Comparison of ENCODE assay signal across 17 cellular contexts in the genomic region with DNA sequence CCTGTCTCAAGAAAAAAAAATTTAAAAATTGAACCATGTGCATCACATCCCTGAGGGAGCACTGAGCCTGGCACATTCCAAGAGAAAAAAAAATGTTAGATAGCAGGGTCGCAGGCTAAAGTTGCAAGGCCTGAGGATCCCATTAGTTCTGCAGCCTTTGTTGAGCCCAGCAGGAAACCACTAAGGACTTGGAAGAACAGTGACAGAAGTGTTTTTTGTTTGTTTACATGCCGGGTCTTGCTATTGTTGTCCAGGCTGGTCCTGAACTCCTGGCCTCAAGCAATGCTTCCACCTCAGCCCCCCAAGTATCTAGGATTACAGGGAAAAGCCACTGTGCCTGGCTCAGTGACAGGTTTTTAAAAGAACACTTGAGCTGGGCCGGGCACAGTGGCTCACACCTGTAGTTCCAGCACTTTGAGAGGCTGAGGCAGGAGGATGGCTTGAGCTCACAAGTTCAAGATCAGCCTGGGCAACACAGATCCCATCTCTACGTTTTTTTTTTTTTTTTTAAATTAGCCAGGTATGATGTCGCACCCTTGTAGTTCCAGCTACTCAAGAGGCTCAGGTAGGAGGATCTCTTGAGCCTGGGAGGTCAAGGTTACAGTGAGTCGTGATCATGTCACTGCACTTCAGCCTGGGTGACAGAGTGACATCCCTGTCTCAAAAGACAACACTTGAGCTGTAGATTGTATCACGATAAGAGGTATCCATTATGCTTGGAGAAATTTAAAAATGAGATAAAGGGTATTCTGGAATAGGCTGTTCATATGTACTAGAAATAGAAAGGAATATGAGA.
"Had no signal": no experiment of that assay in that cellular context is flagged by ENCODE, and none has a peak within 500 bp of the region (broad histone marks: within the 10 kb centered on the region; RNA-seq: fewer than 3 reads in every experiment).

No MANE protein-coding gene starts in this region.

- H3K27me3 ChIP-seq: adrenal gland, tibial nerve had no signal

- H3K4me3 Mint-ChIP-seq: activated T-cell treated with anti-CD3 and anti-CD28 coated beads, Interleukin-2, amount 50 U/mL, for 72 hours; dendritic cell treated with granulocyte-macrophage colony-stimulating factor and Interleukin-4, amounts not matched to agents 40 ng/mL and 50 ng/mL, for 4 days; natural killer cell had no signal

- ATAC-seq: activated naive CD4-positive, alpha-beta T cell treated with anti-CD3 and anti-CD28 coated beads, Interleukin-2, amount 50 U/mL, for 72 hours; left cardiac atrium; natural killer cell; stimulated activated naive CD8-positive, alpha-beta T cell treated with anti-CD3 and anti-CD28 coated beads, Interleukin-15, Interleukin-2, amounts not matched to agents 100 U/mL and 50 U/mL, for 24 hours had no signal

- H3K4me1 Mint-ChIP-seq: natural killer cell had no signal

- H3K4me3 ChIP-seq: adrenal gland, tibial nerve had no signal

- H3K27ac Mint-ChIP-seq: activated T-cell treated with anti-CD3 and anti-CD28 coated beads, Interleukin-2, amount 50 U/mL, for 72 hours; dendritic cell treated with granulocyte-macrophage colony-stimulating factor and Interleukin-4, amounts not matched to agents 40 ng/mL and 50 ng/mL, for 4 days; natural killer cell had no signal

- H3K27me3 Mint-ChIP-seq: dendritic cell treated with granulocyte-macrophage colony-stimulating factor and Interleukin-4, amounts not matched to agents 40 ng/mL and 50 ng/mL, for 4 days had no signal

- H3K27ac ChIP-seq: adrenal gland, epithelial cell of prostate, tibial nerve, VCaP had no signal

- H3K36me3 Mint-ChIP-seq: activated naive CD4-positive, alpha-beta T cell treated with anti-CD3 and anti-CD28 coated beads, Interleukin-2, amount 50 U/mL, for 72 hours; natural killer cell had no signal

- H3K4me1 ChIP-seq: adrenal gland had no signal

- H3K9me3 ChIP-seq: adrenal gland, tibial nerve had no signal

- H3K9me3 Mint-ChIP-seq: activated naive CD4-positive, alpha-beta T cell treated with anti-CD3 and anti-CD28 coated beads, Interleukin-2, amount 50 U/mL, for 72 hours; activated T-cell treated with anti-CD3 and anti-CD28 coated beads, Interleukin-2, amount 50 U/mL, for 72 hours; dendritic cell treated with granulocyte-macrophage colony-stimulating factor and Interleukin-4, amounts not matched to agents 40 ng/mL and 50 ng/mL, for 4 days; natural killer cell had no signal

- DNase-seq: activated CD4-positive, alpha-beta T cell treated with anti-CD3 and anti-CD28 coated beads for 1 hour; activated gamma-delta T cell; activated T-cell treated with anti-CD3 and anti-CD28 coated beads, Interleukin-2, amount 50 U/mL, for 72 hours; adrenal gland; effector CD8-positive, alpha-beta T cell; foreskin fibroblast; left cardiac atrium; natural killer cell; stimulated activated CD4-positive, alpha-beta T cell treated with anti-CD3 and anti-CD28 coated beads, Interleukin-2, amount 100 ng/mL, for 24 hours; stimulated activated naive CD8-positive, alpha-beta T cell treated with anti-CD3 and anti-CD28 coated beads, Interleukin-15, Interleukin-2, amounts not matched to agents 100 U/mL and 50 U/mL, for 24 hours; substantia nigra; T-helper 2 cell had no signal

- H3K36me3 ChIP-seq: adrenal gland, tibial nerve had no signal
